ENCODE assay signal across 8 cellular contexts in the genomic region with DNA sequence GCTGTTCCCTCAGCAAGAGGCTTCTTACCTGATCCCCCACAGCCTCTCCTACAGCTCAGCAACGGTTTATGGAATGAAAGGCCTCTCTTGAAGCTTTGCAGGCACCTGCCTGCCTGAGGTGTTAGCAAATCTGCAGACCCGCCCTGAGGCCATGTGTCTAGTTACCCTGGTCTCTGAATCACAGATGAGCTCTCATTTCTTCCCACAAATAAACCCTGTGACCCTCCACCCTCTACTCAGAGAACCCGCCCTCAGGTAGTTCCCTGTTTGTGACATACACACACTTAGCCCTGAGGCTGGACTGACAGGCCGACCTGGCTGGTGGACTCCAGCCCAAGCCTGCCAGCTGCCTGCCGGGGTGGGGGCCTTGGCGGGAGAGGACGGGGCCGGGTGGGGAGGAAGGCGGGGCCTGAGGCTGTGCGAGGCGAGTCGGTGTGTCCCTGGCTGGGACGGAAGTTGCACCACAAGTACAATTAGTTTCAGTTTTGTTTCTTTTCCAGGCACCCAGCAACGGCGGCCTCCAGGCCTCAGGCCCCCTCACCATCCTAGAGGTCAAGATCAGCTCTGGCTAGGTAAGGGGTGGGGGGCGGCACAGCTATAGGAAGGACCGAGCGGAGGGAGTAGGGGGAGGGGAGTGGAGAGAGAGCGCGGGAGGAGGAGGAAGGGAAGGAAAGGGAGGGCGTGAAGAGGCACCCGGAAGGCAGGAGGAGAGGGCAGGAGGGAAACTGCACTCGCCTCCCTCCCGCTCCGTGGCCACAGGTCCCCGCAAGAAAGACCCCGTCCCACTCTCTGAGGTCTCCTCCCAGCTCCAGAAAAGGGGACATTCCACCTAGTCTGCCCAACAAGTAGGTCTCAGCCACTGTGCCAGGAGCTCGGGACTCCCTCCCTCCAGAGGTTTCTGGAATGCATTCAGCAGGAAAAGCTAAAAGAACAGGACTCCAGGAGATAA. TPM values are rescaled to one million over a fixed set of nuclear protein-coding genes. Genes with fewer than 3 reads are reported as not detected.
DNase-seq lines count a peak whose midpoint lies in the region; ATAC-seq, FAIRE-seq and TF ChIP-seq lines count a peak whose summit lies in the region.

Gene TRIM56 (plus strand): TSS at position 482 of the 949 bp plus-strand sequence. CDS start 1,832 bp downstream, outside the sequence.

- H3K9me3 ChIP-seq in A549 (0 out of 3 replicates have a peak, but pooled peaks cover 3% of the 10 kb centered on the region), right lobe of liver (no peaks in the 10 kb centered on the region)

- peak within 1 kb of the TSS; percentile 83 for H3K4me2 ChIP-seq in A549

- TF ChIP-seq EP300 in A549 (IDR thresholded peaks at IDR 0.05): no peak

- CTCF ChIA-PET in A549 (lab: Yijun Ruan, JAX): interaction anchor here (0.7 to 5.7 kb wide), 13 partner anchors 8 to 233 kb away, joined by 3 to 35 read pairs (median 6); partner anchors contain the start of genes ACHE and SLC12A9

- no peaks in the 10 kb centered on the region for H3K27me3 ChIP-seq in right lobe of liver

- POLR2A ChIA-PET in A549 (lab: Yijun Ruan, JAX): interaction anchor here (0.5 to 1.8 kb wide), 15 partner anchors 13 to 296 kb away, joined by 3 to 11 read pairs (median 3); partner anchors contain the start of genes PLOD3, SERPINE1, SRRT and UFSP1

- H3K36me3 ChIP-seq in right lobe of liver: peaks cover 0 to 19% (median 8%) of the 10 kb centered on the region in 4 donors

- H3K4me3 ChIP-seq in A549 (peak within 1 kb of the TSS; percentile 55), right lobe of liver (peak within 1 kb of the TSS; percentile 64 to 89 (median 88))

- no peak for FAIRE-seq in A549 (lab: Jason Lieb, UNC)

- H3K27ac ChIP-seq in A549 (peak within 1 kb of the TSS; percentile 86 to 96), right lobe of liver (peak within 1 kb of the TSS; percentile 87 to 94 (median 93))

- WGBS in A549 (ENCODE audit: missing lambda C conversion rate): 2% methylated on average over 14 of the region's 28 CpGs
- WGBS in right lobe of liver (ENCODE audit: insufficient coverage, low coverage, low lambda C conversion rate, missing lambda C conversion rate): 1% methylated on average over 23 of the region's 28 CpGs

- peak; percentile 84 to 89 for DNase-seq in A549 (ENCODE audit: low read depth in 1 of 2, low spot score in 1 of 2)
- DNase-seq in NCI-H510A treated with DMSO at 0.1 percent for 48 hours (lab: John Stamatoyannopoulos, UW): peak; percentile 35
- peak; percentile 53 to 63 for DNase-seq in activated CD4-positive, alpha-beta T cell treated with anti-CD3 and anti-CD28 coated beads, Interleukin-2, amount 50 U/mL, for 24 hours (ENCODE audit: low read depth in 1 of 2, low spot score in 1 of 2)
- DNase-seq in dermis microvascular lymphatic vessel endothelial cell (ENCODE audit: low read depth in 2 of 2): peak; percentile 69 to 80
- DNase-seq in right lobe of liver: peak; percentile 95 to 97 (median 96)
- DNase-seq in stimulated activated CD4-positive, alpha-beta T cell treated with anti-CD3 and anti-CD28 coated beads, Interleukin-4, amount 100 ng/mL, for 48 hours (ENCODE audit: low read depth in 2 of 2): peak; percentile 64 to 66

- peak; percentile 65 for TF ChIP-seq POLR2A in A549 (IDR thresholded peaks at IDR 0.05; ENCODE audit: low read length)
- TF ChIP-seq POLR2A in right lobe of liver (IDR thresholded peaks at IDR 0.05): peak; percentile 48

- TF ChIP-seq CTCF in A549 (IDR thresholded peaks at IDR 0.05): no peak
- TF ChIP-seq CTCF in right lobe of liver (IDR thresholded peaks at IDR 0.05): no peak

- ATAC-seq in A549 (peak; percentile 90 to 92), GM18870 (IDR thresholded peaks at IDR 0.05; ENCODE audit: unreplicated experiment) (peak; percentile 77), HG03103 (IDR thresholded peaks at IDR 0.05; ENCODE audit: low read depth, unreplicated experiment) (peak; percentile 77), right lobe of liver (peak; percentile 95 to 97 (median 97))

- H3K4me1 ChIP-seq in A549 (peaks cover 16% of the 10 kb centered on the region), right lobe of liver (peaks cover 0 to 18% (median 7%) of the 10 kb centered on the region in 4 donors)

- no peak; a peak in 1 of 5 replicates for TF ChIP-seq RAD21 in A549 (conservative IDR thresholded peaks at IDR 0.05 in 1 of 2, IDR thresholded peaks at IDR 0.05 in 1 of 2)

- intact Hi-C loops in right lobe of liver (cut with DNase I): no loop called here

TF ChIP-seq in A549, 52 proteins besides CTCF, POLR2A, EP300 and RAD21:
- no peak for TF ChIP-seq POLR2AphosphoS2 (conservative IDR thresholded peaks at IDR 0.05; ENCODE audit: low read length)
- no peak for TF ChIP-seq KDM1A (IDR thresholded peaks at IDR 0.05; ENCODE audit: low read depth)
- TF ChIP-seq HOXA7 (CRISPR knock-in tag; IDR thresholded peaks at IDR 0.05): no peak
- no peak for TF ChIP-seq CBX8 (IDR thresholded peaks at IDR 0.05)
- TF ChIP-seq RFX5 (IDR thresholded peaks at IDR 0.05): no peak
- TF ChIP-seq BCL3 (IDR thresholded peaks at IDR 0.05): peak; percentile 79; the same call in 1 of the 3 replicates
- TF ChIP-seq, protein P1, sequence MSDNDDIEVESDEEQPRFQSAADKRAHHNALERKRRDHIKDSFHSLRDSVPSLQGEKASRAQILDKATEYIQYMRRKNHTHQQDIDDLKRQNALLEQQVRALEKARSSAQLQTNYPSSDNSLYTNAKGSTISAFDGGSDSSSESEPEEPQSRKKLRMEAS (IDR thresholded peaks at IDR 0.05): peak; percentile 70
- no peak for TF ChIP-seq NR3C1 (IDR thresholded peaks at IDR 0.05)
- TF ChIP-seq HDAC2 (IDR thresholded peaks at IDR 0.05): no peak
- TF ChIP-seq NPAS2 (CRISPR knock-in tag; IDR thresholded peaks at IDR 0.05; ENCODE audit: borderline replicate concordance): no peak
- TF ChIP-seq ZC3H11A (IDR thresholded peaks at IDR 0.05): no peak
- no peak for TF ChIP-seq HOXB5 (CRISPR knock-in tag; IDR thresholded peaks at IDR 0.05)
- TF ChIP-seq CEBPB (IDR thresholded peaks at IDR 0.05): peak in 1 of 2 experiments; percentile 67; a peak in 2 of 4 replicates
- TF ChIP-seq PHF8 (IDR thresholded peaks at IDR 0.05; ENCODE audit: borderline replicate concordance, low read depth): peak; percentile 69
- no peak for TF ChIP-seq ATOH8 (CRISPR knock-in tag; IDR thresholded peaks at IDR 0.05; ENCODE audit: low read depth)
- peak; percentile 57 to 78; a peak in 4 of 5 replicates for TF ChIP-seq JUN (IDR thresholded peaks at IDR 0.05)
- TF ChIP-seq, protein P2, sequence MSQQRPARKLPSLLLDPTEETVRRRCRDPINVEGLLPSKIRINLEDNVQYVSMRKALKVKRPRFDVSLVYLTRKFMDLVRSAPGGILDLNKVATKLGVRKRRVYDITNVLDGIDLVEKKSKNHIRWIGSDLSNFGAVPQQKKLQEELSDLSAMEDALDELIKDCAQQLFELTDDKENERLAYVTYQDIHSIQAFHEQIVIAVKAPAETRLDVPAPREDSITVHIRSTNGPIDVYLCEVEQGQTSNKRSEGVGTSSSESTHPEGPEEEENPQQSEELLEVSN (IDR thresholded peaks at IDR 0.05; ENCODE audit: borderline replicate concordance, low read depth): peak; percentile 70; the same call in 1 of the 2 replicates
- peak; percentile 15; the same call in 1 of the 3 replicates for TF ChIP-seq SMC3 (IDR thresholded peaks at IDR 0.05)
- TF ChIP-seq MAZ (IDR thresholded peaks at IDR 0.05; ENCODE audit: borderline replicate concordance, low read depth, low read length): peak; percentile 53; the same call in 1 of the 2 replicates
- TF ChIP-seq USF2 (IDR thresholded peaks at IDR 0.05): no peak

RNA-seq across cellular contexts. Expression of gene TRIM56, which starts in this region (rescaled TPM):
- 3.9 and 5.2 TPM in 2 replicates for polyA plus RNA-seq in A549 (2011; rRNA removed)
- polyA plus RNA-seq in A549 (2012; cell fraction: cytosol; rRNA removed): 3.2 and 4.2 TPM in 2 replicates
- polyA plus RNA-seq in A549 (2012; cell fraction: nucleus; rRNA removed): 8.2 and 9.8 TPM in 2 replicates
- 15.6 to 17.8 TPM (median 16.5 TPM) in 3 replicates for polyA plus RNA-seq in A549 (2017; fragmentation: RNase III; extraction: RNeasy Plus Mini Kit Qiagen cat#74134 plus additional on column Dnase treatment)
- 8.1 and 14.2 TPM in 2 replicates for polyA minus RNA-seq in A549 (2011; rRNA and poly(A)+ RNA removed)
- total RNA-seq in dermis microvascular lymphatic vessel endothelial cell: 8.9 and 11.6 TPM in 2 replicates
- 10 to 100 TPM in 5 of 6 experiments, 1 to 10 TPM in 1; 9.2 to 19.7 (median 17.6) TPM for total RNA-seq in right lobe of liver

Comparison
In these comparisons a context has a peak if more than half of its experiments do, and no peak if none do; other contexts are left out.
1. Peak in every context shown above with its lines: DNase-seq, ATAC-seq, H3K4me3 ChIP-seq and H3K27ac ChIP-seq.
2. DNase-seq: peak in every context shown above with its lines; median percentile 96 in right lobe of liver; 86 in A549; 74 in dermis microvascular lymphatic vessel endothelial cell; 65 in stimulated activated CD4-positive, alpha-beta T cell treated with anti-CD3 and anti-CD28 coated beads, Interleukin-4, amount 100 ng/mL, for 48 hours; 58 in activated CD4-positive, alpha-beta T cell treated with anti-CD3 and anti-CD28 coated beads, Interleukin-2, amount 50 U/mL, for 24 hours; 35 in NCI-H510A treated with DMSO at 0.1 percent for 48 hours.